Comparison of ENCODE assay signal across 1 cellular context in genomic region chr7:12590559-12590958, GRCh38.
TF ChIP-seq lines count a peak whose summit lies in the region.

No MANE protein-coding gene starts in this region.

TF ChIP-seq in K562, 482 proteins besides CTCF, POLR2A, EP300 and RAD21 (continued from another document):
- TF ChIP-seq ZC3H11A (IDR thresholded peaks at IDR 0.05; ENCODE audit: low read depth, low read length) (no peak), DPF2 (IDR thresholded peaks at IDR 0.05) (peak; percentile 47), GTF2E2 (tag; IDR thresholded peaks at IDR 0.05) (no peak), CBX3 (IDR thresholded peaks at IDR 0.05; ENCODE audit: borderline replicate concordance in 1 of 2, low read length in 2 of 2) (no peak), NFRKB (IDR thresholded peaks at IDR 0.05; ENCODE audit: low read depth) (0 out of 2 replicates have a peak, but pooled peaks have one; percentile 2), NFE2 (IDR thresholded peaks at IDR 0.05; ENCODE audit: low read depth) (peak; percentile 59; the same call in 1 of the 2 replicates)
